ENCODE assay signal across 7 cellular contexts in genomic region chr4:82462415-82462831, GRCh38. TPM values are rescaled to one million over a fixed set of nuclear protein-coding genes. Genes with fewer than 3 reads are reported as not detected.
A peak's percentile ranks its signal among the peaks of the same experiment; 100 is the strongest.
DNase-seq lines count a peak whose midpoint lies in the region; ATAC-seq and TF ChIP-seq lines count a peak whose summit lies in the region.

No MANE protein-coding gene starts in this region.

- no peaks in the 10 kb centered on the region for H3K9me2 ChIP-seq in hepatocyte (replicated peaks; ENCODE audit: insufficient read depth)

- no peak overlapping the region for H3K9ac ChIP-seq in skeletal muscle satellite cell (ENCODE audit: low read depth, low read length)

- H3K4me2 ChIP-seq in hepatocyte (peak overlapping the region; percentile 11), skeletal muscle satellite cell (ENCODE audit: low read length) (peak overlapping the region; percentile 26)

- no peak overlapping the region for H3K4me3 ChIP-seq in ascending aorta
- no peak overlapping the region for H3K4me3 ChIP-seq in hepatocyte
- no peak overlapping the region for H3K4me3 ChIP-seq in skeletal muscle satellite cell (ENCODE audit: low read length)

- DNase-seq in GM13976 (ENCODE audit: low spot score) = peak; percentile 78
- DNase-seq in NCI-H1417 treated with DMSO at 0.1 percent for 48 hours (lab: John Stamatoyannopoulos, UW) = peak; percentile 37
- peak; percentile 52 to 78 (median 74) for DNase-seq in T-helper 2 cell
- peak; percentile 79 to 96 for DNase-seq in ascending aorta (ENCODE audit: low spot score in 2 of 2)
- DNase-seq in hepatocyte (ENCODE audit: low spot score) = peak; percentile 93

- in situ Hi-C loops in GM13976 (cut with MboI; ENCODE audit: low sequenced_read_pairs, unreplicated experiment) = loop anchor here (10.0 to 25.0 kb wide), 2 partner anchors 272 to 550 kb away; partner anchors contain the start of gene LIN54

- TF ChIP-seq CTCF in GM13976 (IDR thresholded peaks at IDR 0.05; ENCODE audit: borderline replicate concordance, control extremely low read depth, extremely low read depth, insufficient read depth, missing control alignments) (peak; percentile 84), ascending aorta (IDR thresholded peaks at IDR 0.05) (peak; percentile 48 to 92 (median 86)), hepatocyte (IDR thresholded peaks at IDR 0.05; ENCODE audit: poor library complexity) (peak; percentile 98)

- H3K9me3 ChIP-seq in ascending aorta (no peaks in the 10 kb centered on the region), hepatocyte (ENCODE audit: low read depth) (no peaks in the 10 kb centered on the region), skeletal muscle satellite cell (replicated peaks; ENCODE audit: low read length) (no peaks in the 10 kb centered on the region)

- no peak overlapping the region for H2AFZ ChIP-seq in hepatocyte

- H3K4me1 ChIP-seq in ascending aorta = no peaks in the 10 kb centered on the region
- H3K4me1 ChIP-seq in hepatocyte (ENCODE audit: insufficient read depth) = peaks cover 4% of the 10 kb centered on the region
- H3K4me1 ChIP-seq in skeletal muscle satellite cell (ENCODE audit: control insufficient read depth, insufficient read depth, low read length) = no peaks in the 10 kb centered on the region

- H3K27me3 ChIP-seq in ascending aorta (no peaks in the 10 kb centered on the region), hepatocyte (no peaks in the 10 kb centered on the region), skeletal muscle satellite cell (ENCODE audit: control insufficient read depth, insufficient read depth, low read length) (no peaks in the 10 kb centered on the region)

- WGBS in hepatocyte (ENCODE audit: low lambda C conversion rate, missing lambda C conversion rate) = 17% methylated on average over 7 of the region's 7 CpGs

- ATAC-seq in HG02798 (IDR thresholded peaks at IDR 0.05; ENCODE audit: poor library complexity, unreplicated experiment) = peak; percentile 86

- H3K27ac ChIP-seq in ascending aorta (peak overlapping the region in 1 of 2 donors; percentile 8), hepatocyte (no peak overlapping the region)

- no peaks in the 10 kb centered on the region for H4K20me1 ChIP-seq in hepatocyte (ENCODE audit: insufficient read depth, poor library complexity, severe bottlenecking)

- peaks cover 23 to 32% of the 10 kb centered on the region in 2 donors for H3K36me3 ChIP-seq in ascending aorta
- H3K36me3 ChIP-seq in hepatocyte (replicated peaks; ENCODE audit: insufficient read depth, low read depth) = no peaks in the 10 kb centered on the region
- H3K36me3 ChIP-seq in skeletal muscle satellite cell (ENCODE audit: insufficient read depth, low read length) = peaks cover 35% of the 10 kb centered on the region

- no peaks in the 10 kb centered on the region for H3K79me2 ChIP-seq in hepatocyte

- intact Hi-C loops in ascending aorta (cut with DNase I) = loop anchor here (1.0 to 10.0 kb wide), 8 partner anchors 32 to 1182 kb away; partner anchors contain the start of genes COQ2, ENOPH1, HELQ and HNRNPDL

RNA-seq across cellular contexts. Expression of gene ENOPH1, which starts 32.0 kb away (rescaled TPM):
- total RNA-seq in ascending aorta (5.4 TPM), hepatocyte (51.9 and 59.6 TPM in 2 replicates)
- polyA plus RNA-seq in hepatocyte = 27.4 and 35.9 TPM in 2 replicates
- total RNA-seq in skeletal muscle satellite cell (2012; rRNA removed) = 43.0 and 43.3 TPM in 2 replicates

RNA-seq across cellular contexts. Expression of gene HNRNPDL, which starts 32.2 kb away (rescaled TPM):
- total RNA-seq in ascending aorta (73.9 TPM), hepatocyte (268 and 272 TPM in 2 replicates)
- polyA plus RNA-seq in hepatocyte = 170 and 187 TPM in 2 replicates
- 112 and 130 TPM in 2 replicates for total RNA-seq in skeletal muscle satellite cell (2012; rRNA removed)

Comparison
In these comparisons a context has a peak if more than half of its experiments do, and no peak if none do; other contexts are left out.
1. DNase-seq: peak in every context shown above with its lines; median percentile 93 in hepatocyte; 88 in ascending aorta; 78 in GM13976; 74 in T-helper 2 cell; 37 in NCI-H1417 treated with DMSO at 0.1 percent for 48 hours.